1 cellular context compared by ENCODE assay signal in the genomic region with DNA sequence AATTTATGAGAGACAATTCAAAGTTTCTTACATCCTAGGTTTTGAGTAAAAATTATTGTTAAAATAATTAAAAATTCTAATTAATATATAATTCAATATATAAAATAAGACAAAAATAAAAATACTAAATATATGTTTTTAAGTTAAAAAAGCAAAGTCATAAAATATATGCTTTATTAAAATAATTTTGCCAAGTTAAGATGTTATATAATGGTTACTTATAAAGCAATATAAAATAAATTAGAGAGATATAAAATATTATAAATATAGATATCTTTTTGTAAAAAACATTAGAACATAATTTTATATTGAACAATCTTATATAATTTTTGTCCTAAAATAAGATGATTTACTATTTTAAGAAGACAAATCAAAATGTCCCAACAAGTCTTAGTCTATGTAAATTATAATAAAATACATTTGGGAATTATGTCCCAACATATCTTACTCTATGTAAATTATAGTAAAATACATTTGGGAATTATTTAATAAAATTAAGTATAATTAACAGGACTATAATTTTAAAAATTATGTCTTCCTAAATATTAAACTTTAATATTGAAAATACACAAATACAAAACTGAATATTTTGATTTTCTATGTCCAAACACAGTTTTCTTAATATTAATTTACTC.
TF ChIP-seq lines count a peak whose summit lies in the region.

No MANE protein-coding gene starts in this region.

TF ChIP-seq in K562, 482 proteins besides CTCF, POLR2A, EP300 and RAD21 (continued from another document and continues in another):
- TF ChIP-seq, protein P1, sequence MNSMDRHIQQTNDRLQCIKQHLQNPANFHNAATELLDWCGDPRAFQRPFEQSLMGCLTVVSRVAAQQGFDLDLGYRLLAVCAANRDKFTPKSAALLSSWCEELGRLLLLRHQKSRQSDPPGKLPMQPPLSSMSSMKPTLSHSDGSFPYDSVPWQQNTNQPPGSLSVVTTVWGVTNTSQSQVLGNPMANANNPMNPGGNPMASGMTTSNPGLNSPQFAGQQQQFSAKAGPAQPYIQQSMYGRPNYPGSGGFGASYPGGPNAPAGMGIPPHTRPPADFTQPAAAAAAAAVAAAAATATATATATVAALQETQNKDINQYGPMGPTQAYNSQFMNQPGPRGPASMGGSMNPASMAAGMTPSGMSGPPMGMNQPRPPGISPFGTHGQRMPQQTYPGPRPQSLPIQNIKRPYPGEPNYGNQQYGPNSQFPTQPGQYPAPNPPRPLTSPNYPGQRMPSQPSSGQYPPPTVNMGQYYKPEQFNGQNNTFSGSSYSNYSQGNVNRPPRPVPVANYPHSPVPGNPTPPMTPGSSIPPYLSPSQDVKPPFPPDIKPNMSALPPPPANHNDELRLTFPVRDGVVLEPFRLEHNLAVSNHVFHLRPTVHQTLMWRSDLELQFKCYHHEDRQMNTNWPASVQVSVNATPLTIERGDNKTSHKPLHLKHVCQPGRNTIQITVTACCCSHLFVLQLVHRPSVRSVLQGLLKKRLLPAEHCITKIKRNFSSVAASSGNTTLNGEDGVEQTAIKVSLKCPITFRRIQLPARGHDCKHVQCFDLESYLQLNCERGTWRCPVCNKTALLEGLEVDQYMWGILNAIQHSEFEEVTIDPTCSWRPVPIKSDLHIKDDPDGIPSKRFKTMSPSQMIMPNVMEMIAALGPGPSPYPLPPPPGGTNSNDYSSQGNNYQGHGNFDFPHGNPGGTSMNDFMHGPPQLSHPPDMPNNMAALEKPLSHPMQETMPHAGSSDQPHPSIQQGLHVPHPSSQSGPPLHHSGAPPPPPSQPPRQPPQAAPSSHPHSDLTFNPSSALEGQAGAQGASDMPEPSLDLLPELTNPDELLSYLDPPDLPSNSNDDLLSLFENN (IDR thresholded peaks at IDR 0.05; ENCODE audit: low read depth in 2 of 2, low read length in 2 of 2): no peak
- TF ChIP-seq NR4A1 (CRISPR knock-in tag; IDR thresholded peaks at IDR 0.05): no peak
- TF ChIP-seq NR4A1 (tag; IDR thresholded peaks at IDR 0.05): no peak
- TF ChIP-seq, protein P2, sequence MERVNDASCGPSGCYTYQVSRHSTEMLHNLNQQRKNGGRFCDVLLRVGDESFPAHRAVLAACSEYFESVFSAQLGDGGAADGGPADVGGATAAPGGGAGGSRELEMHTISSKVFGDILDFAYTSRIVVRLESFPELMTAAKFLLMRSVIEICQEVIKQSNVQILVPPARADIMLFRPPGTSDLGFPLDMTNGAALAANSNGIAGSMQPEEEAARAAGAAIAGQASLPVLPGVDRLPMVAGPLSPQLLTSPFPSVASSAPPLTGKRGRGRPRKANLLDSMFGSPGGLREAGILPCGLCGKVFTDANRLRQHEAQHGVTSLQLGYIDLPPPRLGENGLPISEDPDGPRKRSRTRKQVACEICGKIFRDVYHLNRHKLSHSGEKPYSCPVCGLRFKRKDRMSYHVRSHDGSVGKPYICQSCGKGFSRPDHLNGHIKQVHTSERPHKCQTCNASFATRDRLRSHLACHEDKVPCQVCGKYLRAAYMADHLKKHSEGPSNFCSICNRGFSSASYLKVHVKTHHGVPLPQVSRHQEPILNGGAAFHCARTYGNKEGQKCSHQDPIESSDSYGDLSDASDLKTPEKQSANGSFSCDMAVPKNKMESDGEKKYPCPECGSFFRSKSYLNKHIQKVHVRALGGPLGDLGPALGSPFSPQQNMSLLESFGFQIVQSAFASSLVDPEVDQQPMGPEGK (CRISPR knock-in tag; IDR thresholded peaks at IDR 0.05; ENCODE audit: borderline replicate concordance): no peak
- no peak for TF ChIP-seq ETV5 (CRISPR knock-in tag; IDR thresholded peaks at IDR 0.05; ENCODE audit: low read depth)
- TF ChIP-seq C11orf30 (IDR thresholded peaks at IDR 0.05; ENCODE audit: low read depth): no peak
- TF ChIP-seq, protein P3, sequence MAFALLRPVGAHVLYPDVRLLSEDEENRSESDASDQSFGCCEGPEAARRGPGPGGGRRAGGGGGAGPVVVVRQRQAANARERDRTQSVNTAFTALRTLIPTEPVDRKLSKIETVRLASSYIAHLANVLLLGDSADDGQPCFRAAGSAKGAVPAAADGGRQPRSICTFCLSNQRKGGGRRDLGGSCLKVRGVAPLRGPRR (CRISPR knock-in tag; IDR thresholded peaks at IDR 0.05): no peak
- TF ChIP-seq MTA3 (IDR thresholded peaks at IDR 0.05; ENCODE audit: borderline replicate concordance): no peak
- no peak for TF ChIP-seq FOXP1 (CRISPR knock-in tag; IDR thresholded peaks at IDR 0.05)
- no peak for TF ChIP-seq SNAPC5 (CRISPR knock-in tag; IDR thresholded peaks at IDR 0.05)
- TF ChIP-seq MAFK (IDR thresholded peaks at IDR 0.05; ENCODE audit: low read length): no peak
- TF ChIP-seq ARID1B (IDR thresholded peaks at IDR 0.05): no peak
- no peak for TF ChIP-seq HDAC8 (tag; IDR thresholded peaks at IDR 0.05)
- TF ChIP-seq ZZZ3 (IDR thresholded peaks at IDR 0.05): peak; percentile 81
- no peak for TF ChIP-seq CEBPB (tag; IDR thresholded peaks at IDR 0.05)
- no peak for TF ChIP-seq POLR2G (IDR thresholded peaks at IDR 0.05; ENCODE audit: low read depth, low read length)
- no peak for TF ChIP-seq ZFPM2 (CRISPR knock-in tag; IDR thresholded peaks at IDR 0.05)
- no peak for TF ChIP-seq E2F3 (CRISPR knock-in tag; IDR thresholded peaks at IDR 0.05)
- TF ChIP-seq JUN (IDR thresholded peaks at IDR 0.05; ENCODE audit: borderline replicate concordance, low read depth, low read length): no peak
- TF ChIP-seq JUN (CRISPR knock-in tag; IDR thresholded peaks at IDR 0.05; ENCODE audit: borderline replicate concordance): no peak
- no peak for TF ChIP-seq FOXO4 (CRISPR knock-in tag; IDR thresholded peaks at IDR 0.05)
- no peak for TF ChIP-seq ZNF316 (IDR thresholded peaks at IDR 0.05)
- TF ChIP-seq KDM1A (IDR thresholded peaks at IDR 0.05): no peak
- TF ChIP-seq NFXL1 (CRISPR knock-in tag; IDR thresholded peaks at IDR 0.05): no peak
- TF ChIP-seq, protein P4, sequence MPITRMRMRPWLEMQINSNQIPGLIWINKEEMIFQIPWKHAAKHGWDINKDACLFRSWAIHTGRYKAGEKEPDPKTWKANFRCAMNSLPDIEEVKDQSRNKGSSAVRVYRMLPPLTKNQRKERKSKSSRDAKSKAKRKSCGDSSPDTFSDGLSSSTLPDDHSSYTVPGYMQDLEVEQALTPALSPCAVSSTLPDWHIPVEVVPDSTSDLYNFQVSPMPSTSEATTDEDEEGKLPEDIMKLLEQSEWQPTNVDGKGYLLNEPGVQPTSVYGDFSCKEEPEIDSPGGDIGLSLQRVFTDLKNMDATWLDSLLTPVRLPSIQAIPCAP (CRISPR knock-in tag; IDR thresholded peaks at IDR 0.05; ENCODE audit: borderline replicate concordance): no peak
- TF ChIP-seq POLR2B (IDR thresholded peaks at IDR 0.05; ENCODE audit: low read depth, partially characterized antibody): no peak
- no peak for TF ChIP-seq SIN3B (IDR thresholded peaks at IDR 0.05; ENCODE audit: low read depth)
- no peak for TF ChIP-seq GABPA (tag; conservative IDR thresholded peaks at IDR 0.05; ENCODE audit: low read depth)
- TF ChIP-seq CBX3 (IDR thresholded peaks at IDR 0.05; ENCODE audit: borderline replicate concordance in 1 of 2, low read length in 2 of 2): no peak
- no peak for TF ChIP-seq ARID2 (IDR thresholded peaks at IDR 0.05)
- no peak for TF ChIP-seq HEY1 (CRISPR knock-in tag; IDR thresholded peaks at IDR 0.05; ENCODE audit: borderline replicate concordance)
- TF ChIP-seq ZNF184 (CRISPR knock-in tag; IDR thresholded peaks at IDR 0.05): no peak
- TF ChIP-seq, protein P5, sequence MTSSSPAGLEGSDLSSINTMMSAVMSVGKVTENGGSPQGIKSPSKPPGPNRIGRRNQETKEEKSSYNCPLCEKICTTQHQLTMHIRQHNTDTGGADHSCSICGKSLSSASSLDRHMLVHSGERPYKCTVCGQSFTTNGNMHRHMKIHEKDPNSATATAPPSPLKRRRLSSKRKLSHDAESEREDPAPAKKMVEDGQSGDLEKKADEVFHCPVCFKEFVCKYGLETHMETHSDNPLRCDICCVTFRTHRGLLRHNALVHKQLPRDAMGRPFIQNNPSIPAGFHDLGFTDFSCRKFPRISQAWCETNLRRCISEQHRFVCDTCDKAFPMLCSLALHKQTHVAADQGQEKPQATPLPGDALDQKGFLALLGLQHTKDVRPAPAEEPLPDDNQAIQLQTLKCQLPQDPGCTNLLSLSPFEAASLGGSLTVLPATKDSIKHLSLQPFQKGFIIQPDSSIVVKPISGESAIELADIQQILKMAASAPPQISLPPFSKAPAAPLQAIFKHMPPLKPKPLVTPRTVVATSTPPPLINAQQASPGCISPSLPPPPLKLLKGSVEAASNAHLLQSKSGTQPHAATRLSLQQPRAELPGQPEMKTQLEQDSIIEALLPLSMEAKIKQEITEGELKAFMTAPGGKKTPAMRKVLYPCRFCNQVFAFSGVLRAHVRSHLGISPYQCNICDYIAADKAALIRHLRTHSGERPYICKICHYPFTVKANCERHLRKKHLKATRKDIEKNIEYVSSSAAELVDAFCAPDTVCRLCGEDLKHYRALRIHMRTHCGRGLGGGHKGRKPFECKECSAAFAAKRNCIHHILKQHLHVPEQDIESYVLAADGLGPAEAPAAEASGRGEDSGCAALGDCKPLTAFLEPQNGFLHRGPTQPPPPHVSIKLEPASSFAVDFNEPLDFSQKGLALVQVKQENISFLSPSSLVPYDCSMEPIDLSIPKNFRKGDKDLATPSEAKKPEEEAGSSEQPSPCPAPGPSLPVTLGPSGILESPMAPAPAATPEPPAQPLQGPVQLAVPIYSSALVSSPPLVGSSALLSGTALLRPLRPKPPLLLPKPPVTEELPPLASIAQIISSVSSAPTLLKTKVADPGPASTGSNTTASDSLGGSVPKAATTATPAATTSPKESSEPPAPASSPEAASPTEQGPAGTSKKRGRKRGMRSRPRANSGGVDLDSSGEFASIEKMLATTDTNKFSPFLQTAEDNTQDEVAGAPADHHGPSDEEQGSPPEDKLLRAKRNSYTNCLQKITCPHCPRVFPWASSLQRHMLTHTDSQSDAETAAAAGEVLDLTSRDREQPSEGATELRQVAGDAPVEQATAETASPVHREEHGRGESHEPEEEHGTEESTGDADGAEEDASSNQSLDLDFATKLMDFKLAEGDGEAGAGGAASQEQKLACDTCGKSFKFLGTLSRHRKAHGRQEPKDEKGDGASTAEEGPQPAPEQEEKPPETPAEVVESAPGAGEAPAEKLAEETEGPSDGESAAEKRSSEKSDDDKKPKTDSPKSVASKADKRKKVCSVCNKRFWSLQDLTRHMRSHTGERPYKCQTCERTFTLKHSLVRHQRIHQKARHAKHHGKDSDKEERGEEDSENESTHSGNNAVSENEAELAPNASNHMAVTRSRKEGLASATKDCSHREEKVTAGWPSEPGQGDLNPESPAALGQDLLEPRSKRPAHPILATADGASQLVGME (CRISPR knock-in tag; IDR thresholded peaks at IDR 0.05): no peak
- TF ChIP-seq SRF (CRISPR knock-in tag; IDR thresholded peaks at IDR 0.05): no peak
- no peak for TF ChIP-seq ATF2 (CRISPR knock-in tag; IDR thresholded peaks at IDR 0.05)
- TF ChIP-seq FOXA1 (IDR thresholded peaks at IDR 0.05; ENCODE audit: borderline replicate concordance): no peak
- no peak for TF ChIP-seq POU5F1 (IDR thresholded peaks at IDR 0.05; ENCODE audit: borderline replicate concordance, low read depth, low read length, partially characterized antibody)
- TF ChIP-seq ZNF507 (tag; conservative IDR thresholded peaks at IDR 0.05): no peak
- TF ChIP-seq, protein P6, sequence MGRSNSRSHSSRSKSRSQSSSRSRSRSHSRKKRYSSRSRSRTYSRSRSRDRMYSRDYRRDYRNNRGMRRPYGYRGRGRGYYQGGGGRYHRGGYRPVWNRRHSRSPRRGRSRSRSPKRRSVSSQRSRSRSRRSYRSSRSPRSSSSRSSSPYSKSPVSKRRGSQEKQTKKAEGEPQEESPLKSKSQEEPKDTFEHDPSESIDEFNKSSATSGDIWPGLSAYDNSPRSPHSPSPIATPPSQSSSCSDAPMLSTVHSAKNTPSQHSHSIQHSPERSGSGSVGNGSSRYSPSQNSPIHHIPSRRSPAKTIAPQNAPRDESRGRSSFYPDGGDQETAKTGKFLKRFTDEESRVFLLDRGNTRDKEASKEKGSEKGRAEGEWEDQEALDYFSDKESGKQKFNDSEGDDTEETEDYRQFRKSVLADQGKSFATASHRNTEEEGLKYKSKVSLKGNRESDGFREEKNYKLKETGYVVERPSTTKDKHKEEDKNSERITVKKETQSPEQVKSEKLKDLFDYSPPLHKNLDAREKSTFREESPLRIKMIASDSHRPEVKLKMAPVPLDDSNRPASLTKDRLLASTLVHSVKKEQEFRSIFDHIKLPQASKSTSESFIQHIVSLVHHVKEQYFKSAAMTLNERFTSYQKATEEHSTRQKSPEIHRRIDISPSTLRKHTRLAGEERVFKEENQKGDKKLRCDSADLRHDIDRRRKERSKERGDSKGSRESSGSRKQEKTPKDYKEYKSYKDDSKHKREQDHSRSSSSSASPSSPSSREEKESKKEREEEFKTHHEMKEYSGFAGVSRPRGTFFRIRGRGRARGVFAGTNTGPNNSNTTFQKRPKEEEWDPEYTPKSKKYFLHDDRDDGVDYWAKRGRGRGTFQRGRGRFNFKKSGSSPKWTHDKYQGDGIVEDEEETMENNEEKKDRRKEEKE (IDR thresholded peaks at IDR 0.05; ENCODE audit: borderline replicate concordance in 1 of 2, control insufficient read depth in 1 of 2, low read depth in 2 of 2, low read length in 1 of 2): no peak
- TF ChIP-seq RFX5 (IDR thresholded peaks at IDR 0.05; ENCODE audit: low read depth, low read length): peak; percentile 75; the same call in 1 of the 2 replicates
